ENCODE assay signal across 12 cellular contexts in genomic region chr19:38707512-38708114, GRCh38. TPM values are rescaled to one million over a fixed set of nuclear protein-coding genes. Genes with fewer than 3 reads are reported as not detected.
DNase-seq lines count a peak whose midpoint lies in the region; ATAC-seq and TF ChIP-seq lines count a peak whose summit lies in the region.
"Had no signal": no experiment of that assay in that cellular context is flagged by ENCODE, and none has a peak within 500 bp of the region (broad histone marks: within the 10 kb centered on the region; RNA-seq: fewer than 3 reads in every experiment).

No MANE protein-coding gene starts in this region.

- H3K27ac ChIP-seq in temporal lobe (ENCODE audit: low read depth, low read length), result peak overlapping the region; percentile 85

- peaks cover 97% of the 10 kb centered on the region for H3K36me3 ChIP-seq in MG63

- H3K27me3 ChIP-seq in MG63, result no peaks in the 10 kb centered on the region

- peak; percentile 63 for DNase-seq in MG63
- DNase-seq in choroid plexus epithelial cell (ENCODE audit: low read depth), result peak; percentile 59
- DNase-seq in left lobe of liver (ENCODE audit: low spot score), result peak; percentile 69
- DNase-seq in activated T-cell treated with anti-CD3 and anti-CD28 coated beads, Interleukin-2, amount 50 U/mL, for 1 hour, result no peak
- no peak for DNase-seq in activated CD8-positive, alpha-beta memory T cell treated with anti-CD3 and anti-CD28 coated beads, Interleukin-2, amount 50 U/mL, for 4 hours
- DNase-seq in NCI-H524 treated with DMSO at 0.1 percent for 48 hours (lab: John Stamatoyannopoulos, UW), result no peak
- DNase-seq: cortex of kidney; immature natural killer cell; NCI-H1417 treated with DMSO at 0.1 percent for 48 hours; stimulated activated CD4-positive, alpha-beta T cell treated with anti-CD3 and anti-CD28 coated beads, Interleukin-15, amount 100 ng/mL, for 24 hours had no signal

- TF ChIP-seq CTCF in choroid plexus epithelial cell (conservative IDR thresholded peaks at IDR 0.05; ENCODE audit: low read depth, low read length), result no peak

- no peak overlapping the region for H3K4me3 ChIP-seq in MG63
- no peak overlapping the region for H3K4me3 ChIP-seq in choroid plexus epithelial cell (ENCODE audit: low read depth, low read length)

- H3K9me3 ChIP-seq in MG63, result no peaks in the 10 kb centered on the region

- ATAC-seq in left lobe of liver, result peak; percentile 17
- ATAC-seq in GM19463 (IDR thresholded peaks at IDR 0.05; ENCODE audit: unreplicated experiment), result no peak

RNA-seq across cellular contexts. Expression of gene CAPN12, which starts 36.7 kb away (rescaled TPM):
- total RNA-seq in MG63 (2014; rRNA removed; shearing (Covaris generic); ENCODE audit: low replicate concordance), result not detected in 2 replicates
- total RNA-seq in left lobe of liver (30.9 TPM), temporal lobe (0.25 TPM)

Comparison
In these comparisons a context has a peak if more than half of its experiments do, and no peak if none do; other contexts are left out.
1. DNase-seq: peak in MG63 (single experiment), choroid plexus epithelial cell (single experiment) and left lobe of liver (single experiment); none in activated T-cell treated with anti-CD3 and anti-CD28 coated beads, Interleukin-2, amount 50 U/mL, for 1 hour (single experiment), activated CD8-positive, alpha-beta memory T cell treated with anti-CD3 and anti-CD28 coated beads, Interleukin-2, amount 50 U/mL, for 4 hours (single experiment) and NCI-H524 treated with DMSO at 0.1 percent for 48 hours (single experiment).
2. RNA of gene CAPN12, which starts 36.7 kb away (total RNA-seq): 30.9 TPM in left lobe of liver (single experiment); 0.25 TPM in temporal lobe (single experiment) and not detected in MG63; every median in the first group is over 10 times any median in the second.